In genomic region chrX:151789179-151789800, GRCh38 we compare ENCODE assay signal across 11 cellular contexts. TPM values are rescaled to one million over a fixed set of nuclear protein-coding genes. Genes with fewer than 3 reads are reported as not detected.
DNase-seq lines count a peak whose midpoint lies in the region; ATAC-seq, FAIRE-seq and TF ChIP-seq lines count a peak whose summit lies in the region.
"Had no signal": no experiment of that assay in that cellular context is flagged by ENCODE, and none has a peak within 500 bp of the region (broad histone marks: within the 10 kb centered on the region; RNA-seq: fewer than 3 reads in every experiment).

No MANE protein-coding gene starts in this region.

- FAIRE-seq in urothelium cell line (lab: Jason Lieb, UNC) (no peak), small intestine (lab: Jason Lieb, UNC) (no peak)

- H3K27ac ChIP-seq in right cardiac atrium (ENCODE audit: low read length) (no peak overlapping the region), small intestine (ENCODE audit: low read depth in 1 of 2, low read length in 1 of 2) (no peak overlapping the region), neural progenitor cell (no peak overlapping the region)

- no peaks in the 10 kb centered on the region for H3F3A ChIP-seq in neural progenitor cell (ENCODE audit: low read depth)

- H4K20me1 ChIP-seq in neural progenitor cell (ENCODE audit: low read depth): no peaks in the 10 kb centered on the region

- intact Hi-C loops in right cardiac atrium (cut with DNase I): no loop called here

- H3K79me2 ChIP-seq in neural progenitor cell (ENCODE audit: low read depth): no peaks in the 10 kb centered on the region

- no peaks in the 10 kb centered on the region for H3K27me3 ChIP-seq in right cardiac atrium (ENCODE audit: control insufficient read depth, insufficient read depth)
- H3K27me3 ChIP-seq in small intestine (ENCODE audit: control insufficient read depth in 2 of 2, insufficient read depth in 2 of 2, low read length in 2 of 2): no peaks in the 10 kb centered on the region
- no peaks in the 10 kb centered on the region for H3K27me3 ChIP-seq in neural progenitor cell

- H3K4me1 Mint-ChIP-seq in neural progenitor cell: no peaks in the 10 kb centered on the region

- H3K4me3 Mint-ChIP-seq in neural progenitor cell: no peak overlapping the region

- peak; percentile 80 to 90 for ATAC-seq in right cardiac atrium

- H3K9me3 ChIP-seq in right cardiac atrium (ENCODE audit: control insufficient read depth, low read length): no peaks in the 10 kb centered on the region
- H3K9me3 ChIP-seq in small intestine (ENCODE audit: control insufficient read depth, low read depth): no peaks in the 10 kb centered on the region
- H3K9me3 ChIP-seq in neural progenitor cell (ENCODE audit: low read depth): no peaks in the 10 kb centered on the region

- peaks cover 2% of the 10 kb centered on the region for H3K9me3 Mint-ChIP-seq in neural progenitor cell

- H3K36me3 ChIP-seq in small intestine (ENCODE audit: control insufficient read depth in 2 of 2, insufficient read depth in 2 of 2, low read length in 2 of 2) (no peaks in the 10 kb centered on the region), neural progenitor cell (no peaks in the 10 kb centered on the region)

- H3K36me3 Mint-ChIP-seq in neural progenitor cell: no peaks in the 10 kb centered on the region

- H2AFZ ChIP-seq in neural progenitor cell (replicated peaks): no peak overlapping the region

- no peak overlapping the region for H3K27ac Mint-ChIP-seq in neural progenitor cell

- H3K9ac ChIP-seq in neural progenitor cell: no peak overlapping the region

- H3K27me3 Mint-ChIP-seq in neural progenitor cell (ENCODE audit: insufficient read depth, low read depth): no peaks in the 10 kb centered on the region

- no peak overlapping the region for H3K4me2 ChIP-seq in neural progenitor cell

- DNase-seq in HPDE6-E6E7 (ENCODE audit: extremely low spot score) (peak; percentile 25), astrocyte of the hippocampus (ENCODE audit: low read depth, low spot score) (peak; percentile 92), right cardiac atrium (peak; percentile 63 to 82 (median 69)), urothelium cell line (ENCODE audit: low spot score) (peak; percentile 60), small intestine (no peak), NCI-H187 (lab: John Stamatoyannopoulos, UW) (no peak), neural progenitor cell (ENCODE audit: low spot score) (no peak), foreskin melanocyte (no peak)
- DNase-seq: NCI-H82 had no signal

- WGBS in right cardiac atrium: 60% methylated on average over 6 of the region's 6 CpGs
- WGBS in small intestine, 3 donors: 63 to 75% (median 67%) methylated on average over 6 of the region's 6 CpGs

- no peak for TF ChIP-seq CTCF in neural progenitor cell (IDR thresholded peaks at IDR 0.05)

- H3K4me3 ChIP-seq in right cardiac atrium (ENCODE audit: low read length) (no peak overlapping the region), small intestine (ENCODE audit: low read depth in 1 of 2, low read length in 2 of 2) (no peak overlapping the region), neural progenitor cell (no peak overlapping the region)

- no peaks in the 10 kb centered on the region for H3K4me1 ChIP-seq in right cardiac atrium (ENCODE audit: control insufficient read depth, insufficient read depth, low read length)
- H3K4me1 ChIP-seq in small intestine (ENCODE audit: control insufficient read depth in 2 of 2, insufficient read depth in 1 of 2, low read depth in 1 of 2, low read length in 1 of 2): no peaks in the 10 kb centered on the region
- H3K4me1 ChIP-seq in neural progenitor cell: no peaks in the 10 kb centered on the region

RNA-seq across cellular contexts. Expression of gene CNGA2, which starts 54.7 kb away (rescaled TPM):
- not detected for total RNA-seq in right cardiac atrium
- not detected for polyA plus RNA-seq in right cardiac atrium
- polyA plus RNA-seq in small intestine: not detected
- not detected in 2 replicates for total RNA-seq in neural progenitor cell (ENCODE audit: low replicate concordance)
- total RNA-seq: cerebellum; T-helper 2 cell treated with Interferon-gamma antibody and Interleukin-4, amounts not matched to agents 100 ng/mL and 5 ng/mL, for 36 hours had no signal

Comparison
In these comparisons a context has a peak if more than half of its experiments do, and no peak if none do; other contexts are left out.
1. DNase-seq: peak in HPDE6-E6E7 (single experiment), astrocyte of the hippocampus (single experiment), right cardiac atrium (3 of 3) and urothelium cell line (single experiment); none in small intestine (single experiment), NCI-H187 (0 of 2), neural progenitor cell (single experiment) and foreskin melanocyte (single experiment).